ENCODE assay signal across 1 cellular context in genomic region chr20:37327748-37328147, GRCh38.
TF ChIP-seq lines count a peak whose summit lies in the region.

No MANE protein-coding gene starts in this region.

TF ChIP-seq in IMR-90, 13 proteins besides CTCF, POLR2A, EP300 and RAD21 (continued from another document):
- TF ChIP-seq CHD1 (IDR thresholded peaks at IDR 0.05; ENCODE audit: low read depth, low read length): no peak
TF ChIP-seq in IMR-90: peak in this region for 0.
